Comparison of ENCODE assay signal across 9 cellular contexts in the genomic region with DNA sequence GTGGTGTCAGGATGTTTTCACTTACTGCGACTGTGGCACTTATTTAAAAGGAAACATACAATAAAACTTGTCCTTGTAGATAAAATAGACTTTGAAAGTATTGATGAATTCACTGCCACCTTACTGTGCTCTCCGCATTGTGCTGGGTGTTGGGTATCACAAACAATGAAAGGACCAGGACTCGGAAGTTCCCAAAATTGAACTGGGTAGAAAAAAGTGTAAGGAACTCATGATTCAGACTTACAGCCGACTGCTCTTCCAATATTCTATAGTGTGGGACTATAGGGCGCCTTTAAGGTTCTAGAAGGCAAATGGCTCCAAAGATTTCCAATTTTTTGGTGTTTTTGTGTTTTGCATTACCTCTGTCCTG. TPM values are rescaled to one million over a fixed set of nuclear protein-coding genes. Genes with fewer than 3 reads are reported as not detected.
DNase-seq lines count a peak whose midpoint lies in the region; ATAC-seq and TF ChIP-seq lines count a peak whose summit lies in the region.
"Had no signal": no experiment of that assay in that cellular context is flagged by ENCODE, and none has a peak within 500 bp of the region (broad histone marks: within the 10 kb centered on the region; RNA-seq: fewer than 3 reads in every experiment).

No MANE protein-coding gene starts in this region.

- H3K9ac ChIP-seq in IMR-90 (ENCODE audit: low read depth, low read length), result peak overlapping the region; percentile 59

- H4K20me1 ChIP-seq in IMR-90 (ENCODE audit: insufficient read depth, low read length), result no peaks in the 10 kb centered on the region

- H2AK9ac ChIP-seq in IMR-90 (replicated peaks; ENCODE audit: low read depth, low read length, poor library complexity), result no peak overlapping the region

- peak overlapping the region; percentile 86 for H2AK5ac ChIP-seq in IMR-90 (ENCODE audit: low read depth, low read length)

- H3K4ac ChIP-seq in IMR-90 (ENCODE audit: low read depth, low read length), result peak overlapping the region; percentile 89

- POLR2A ChIA-PET in IMR-90 (lab: Charles Lee; ENCODE audit: unreplicated experiment), result interaction anchor here (0.6 to 0.7 kb wide), 3 partner anchors 13 to 89 kb away, joined by 3 to 7 read pairs (median 6); no protein-coding TSS in a partner anchor
- POLR2A ChIA-PET in naive thymus-derived CD4-positive, alpha-beta T cell (lab: Charles Lee), result no interaction called here

- H3K14ac ChIP-seq in IMR-90 (replicated peaks; ENCODE audit: low read depth, low read length), result peak overlapping the region; percentile 78

- dilution Hi-C loops in IMR-90 (cut with HindIII; ENCODE audit: low sequenced_read_pairs, unreplicated experiment), result no loop called here

- peak overlapping the region; percentile 63 for H3K4me3 ChIP-seq in IMR-90 (ENCODE audit: insufficient read depth, low read depth, low read length)
- no peak overlapping the region for H3K4me3 ChIP-seq in naive thymus-derived CD4-positive, alpha-beta T cell (ENCODE audit: low read length)

- peak overlapping the region; percentile 61 for H3K23ac ChIP-seq in IMR-90 (ENCODE audit: low read depth, low read length)

- no peaks in the 10 kb centered on the region for H3K36me3 ChIP-seq in IMR-90 (ENCODE audit: control insufficient read depth, insufficient read depth, low read length)
- H3K36me3 ChIP-seq in naive thymus-derived CD4-positive, alpha-beta T cell (ENCODE audit: control insufficient read depth in 2 of 3, insufficient read depth in 3 of 3, low read length in 3 of 3), result no peaks in the 10 kb centered on the region

- TF ChIP-seq POLR2A in IMR-90 (IDR thresholded peaks at IDR 0.05; ENCODE audit: low read depth, low read length), result no peak

- TF ChIP-seq CTCF in IMR-90 (conservative IDR thresholded peaks at IDR 0.05; ENCODE audit: low read depth, low read length) (no peak), chondrocyte (IDR thresholded peaks at IDR 0.05) (no peak)

- in situ Hi-C loops in IMR-90 (cut with MboI; ENCODE audit: low sequenced_read_pairs), result no loop called here

- H3K4me1 Mint-ChIP-seq in chondrocyte (ENCODE audit: low read depth), result peaks cover 35% of the 10 kb centered on the region
- peaks cover 4 to 20% (median 17%) of the 10 kb centered on the region in 7 donors for H3K4me1 Mint-ChIP-seq in naive thymus-derived CD4-positive, alpha-beta T cell

- peak overlapping the region; percentile 87 for H3K56ac ChIP-seq in IMR-90 (ENCODE audit: extremely low read depth, insufficient read depth, low read length)

- CTCF ChIA-PET in IMR-90 (lab: Yijun Ruan, JAX), result interaction anchor here (0.5 to 1.0 kb wide), 5 partner anchors 31 to 1497 kb away, joined by 3 to 6 read pairs (median 3); no protein-coding TSS in a partner anchor
- CTCF ChIA-PET in naive thymus-derived CD4-positive, alpha-beta T cell (lab: Charles Lee), result no interaction called here

- no peak for TF ChIP-seq RAD21 in IMR-90 (IDR thresholded peaks at IDR 0.05; ENCODE audit: low read length)

- peak overlapping the region; percentile 74 for H4K5ac ChIP-seq in IMR-90 (ENCODE audit: low read depth, low read length)

- peak; percentile 6 for ATAC-seq in IMR-90 (ENCODE audit: low read depth)
- ATAC-seq in naive thymus-derived CD4-positive, alpha-beta T cell, result no peak
- no peak for ATAC-seq in HG03196 (IDR thresholded peaks at IDR 0.05; ENCODE audit: unreplicated experiment)
- ATAC-seq in HG02973 (IDR thresholded peaks at IDR 0.05; ENCODE audit: unreplicated experiment), result no peak
- no peak for ATAC-seq in GM19463 (IDR thresholded peaks at IDR 0.05; ENCODE audit: unreplicated experiment)

- no peaks in the 10 kb centered on the region for H3K36me3 Mint-ChIP-seq in chondrocyte (ENCODE audit: low read depth)
- no peaks in the 10 kb centered on the region for H3K36me3 Mint-ChIP-seq in naive thymus-derived CD4-positive, alpha-beta T cell

- no peaks in the 10 kb centered on the region for H3K9me1 ChIP-seq in IMR-90 (ENCODE audit: insufficient read depth, low read length)

- peak overlapping the region; percentile 93 for H2BK15ac ChIP-seq in IMR-90 (ENCODE audit: low read depth, low read length)

- no CpG with 5 or more reads among the region's 5 CpGs for WGBS in IMR-90 (ENCODE audit: extremely low coverage in 2 of 2, insufficient read length in 1 of 2), 2 experiments

- H3K27ac ChIP-seq in IMR-90 (ENCODE audit: insufficient read depth, low read length), result peak overlapping the region; percentile 93
- no peak overlapping the region for H3K27ac ChIP-seq in naive thymus-derived CD4-positive, alpha-beta T cell (ENCODE audit: low read depth, low read length)
- H3K27ac ChIP-seq: epithelial cell of prostate had no signal

- H2AFZ ChIP-seq in IMR-90 (replicated peaks; ENCODE audit: low read length, poor library complexity), result peak overlapping the region; percentile 98

- peak overlapping the region; percentile 81 for H2BK5ac ChIP-seq in IMR-90 (ENCODE audit: low read depth, low read length, poor library complexity, severe bottlenecking)

- no peaks in the 10 kb centered on the region for H3K9me3 ChIP-seq in IMR-90 (ENCODE audit: control insufficient read depth, insufficient read depth, low read length)
- no peaks in the 10 kb centered on the region for H3K9me3 ChIP-seq in naive thymus-derived CD4-positive, alpha-beta T cell (ENCODE audit: control insufficient read depth in 2 of 3, low read length in 3 of 3)

- peak overlapping the region; percentile 67 for H3K4me3 Mint-ChIP-seq in chondrocyte (ENCODE audit: unreplicated experiment)
- peak overlapping the region; percentile 22 to 87 (median 62) for H3K4me3 Mint-ChIP-seq in naive thymus-derived CD4-positive, alpha-beta T cell

- H2BK120ac ChIP-seq in IMR-90 (ENCODE audit: low read depth, low read length), result peak overlapping the region; percentile 93

- no peaks in the 10 kb centered on the region for H3K27me3 ChIP-seq in IMR-90 (ENCODE audit: control insufficient read depth, insufficient read depth, low read length)
- no peaks in the 10 kb centered on the region for H3K27me3 ChIP-seq in naive thymus-derived CD4-positive, alpha-beta T cell (ENCODE audit: control insufficient read depth in 2 of 2, insufficient read depth in 2 of 2, low read length in 2 of 2)

- H3K18ac ChIP-seq in IMR-90 (ENCODE audit: low read depth, low read length), result peak overlapping the region; percentile 87

- intact Hi-C loops in IMR-90 (cut with micrococcal nuclease), result no loop called here
- intact Hi-C loops in naive thymus-derived CD4-positive, alpha-beta T cell (cut with micrococcal nuclease), result no loop called here

- peak; percentile 7 for DNase-seq in AG08396 (ENCODE audit: low spot score)
- peak; percentile 14 for DNase-seq in IMR-90
- no peak for DNase-seq in chondrocyte (ENCODE audit: low spot score)
- no peak for DNase-seq in naive thymus-derived CD4-positive, alpha-beta T cell
- no peak for DNase-seq in effector CD8-positive, alpha-beta T cell (lab: John Stamatoyannopoulos, UW)

- peak overlapping the region; percentile 82 for H3K27ac Mint-ChIP-seq in chondrocyte (ENCODE audit: unreplicated experiment)
- H3K27ac Mint-ChIP-seq in naive thymus-derived CD4-positive, alpha-beta T cell, result no peak overlapping the region

- peak overlapping the region; percentile 76 to 91 for H4K8ac ChIP-seq in IMR-90 (ENCODE audit: low read depth in 2 of 2, low read length in 2 of 2)

- H2BK20ac ChIP-seq in IMR-90 (ENCODE audit: low read depth, low read length), result peak overlapping the region; percentile 88

- no peaks in the 10 kb centered on the region for H3K9me3 Mint-ChIP-seq in chondrocyte (ENCODE audit: low read depth)
- H3K9me3 Mint-ChIP-seq in naive thymus-derived CD4-positive, alpha-beta T cell, result peaks cover 0 to 6% (median 0%) of the 10 kb centered on the region in 11 donors

- peak overlapping the region; percentile 97 for H4K91ac ChIP-seq in IMR-90 (ENCODE audit: insufficient read depth, low read depth, low read length)

- no TSS peak for BruUV-seq in IMR-90 (replicated peaks; lab: Mats Ljungman, UMichigan)

- H3K4me1 ChIP-seq in IMR-90 (ENCODE audit: control insufficient read depth, insufficient read depth, low read length), result peaks cover 2% of the 10 kb centered on the region
- H3K4me1 ChIP-seq in naive thymus-derived CD4-positive, alpha-beta T cell (ENCODE audit: control insufficient read depth in 2 of 2, insufficient read depth in 2 of 2, low read length in 2 of 2), result no peaks in the 10 kb centered on the region

- peak overlapping the region; percentile 89 for H3K4me2 ChIP-seq in IMR-90 (ENCODE audit: low read depth, low read length)

- H3K27me3 Mint-ChIP-seq in chondrocyte (ENCODE audit: low read depth), result no peaks in the 10 kb centered on the region
- peaks cover 22 to 45% (median 44%) of the 10 kb centered on the region in 5 donors for H3K27me3 Mint-ChIP-seq in naive thymus-derived CD4-positive, alpha-beta T cell

- H3K79me1 ChIP-seq in IMR-90 (ENCODE audit: low read depth in 1 of 2, low read length in 2 of 2), result peaks cover 2 to 5% of the 10 kb centered on the region in 2 experiments; a peak in 2 of 4 replicates

TF ChIP-seq in IMR-90, 13 proteins besides CTCF, POLR2A, EP300 and RAD21 (continues in another document):
- TF ChIP-seq SMC3 (IDR thresholded peaks at IDR 0.05; ENCODE audit: low read depth, low read length) (no peak), FOS (IDR thresholded peaks at IDR 0.05; ENCODE audit: low read depth, low read length) (no peak), BHLHE40 (IDR thresholded peaks at IDR 0.05; ENCODE audit: low read depth, low read length) (no peak), MAZ (IDR thresholded peaks at IDR 0.05; ENCODE audit: borderline replicate concordance, low read depth, low read length) (no peak), CEBPB (IDR thresholded peaks at IDR 0.05; ENCODE audit: low read depth, low read length) (no peak)
- TF ChIP-seq, protein P1, sequence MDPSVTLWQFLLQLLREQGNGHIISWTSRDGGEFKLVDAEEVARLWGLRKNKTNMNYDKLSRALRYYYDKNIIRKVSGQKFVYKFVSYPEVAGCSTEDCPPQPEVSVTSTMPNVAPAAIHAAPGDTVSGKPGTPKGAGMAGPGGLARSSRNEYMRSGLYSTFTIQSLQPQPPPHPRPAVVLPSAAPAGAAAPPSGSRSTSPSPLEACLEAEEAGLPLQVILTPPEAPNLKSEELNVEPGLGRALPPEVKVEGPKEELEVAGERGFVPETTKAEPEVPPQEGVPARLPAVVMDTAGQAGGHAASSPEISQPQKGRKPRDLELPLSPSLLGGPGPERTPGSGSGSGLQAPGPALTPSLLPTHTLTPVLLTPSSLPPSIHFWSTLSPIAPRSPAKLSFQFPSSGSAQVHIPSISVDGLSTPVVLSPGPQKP (IDR thresholded peaks at IDR 0.05; ENCODE audit: borderline replicate concordance, low read depth, low read length), result no peak

RNA-seq across cellular contexts. Expression of gene ID4, which starts 32.0 kb away (rescaled TPM):
- total RNA-seq in IMR-90 (2012; rRNA removed), result 3.0 and 11.1 TPM in 2 replicates
- 3.6 and 7.3 TPM in 2 replicates for polyA plus RNA-seq in IMR-90 (2012; rRNA removed)
- 4.3 and 6.7 TPM in 2 replicates for polyA plus RNA-seq in IMR-90 (2012; cell fraction: cytosol; rRNA removed)
- polyA plus RNA-seq in IMR-90 (2012; cell fraction: nucleus; rRNA removed; ENCODE audit: low replicate concordance), result 32.9 and 35.8 TPM in 2 replicates
- total RNA-seq in chondrocyte, result 79.9 to 139 TPM (median 136 TPM) in 3 replicates
- not detected for total RNA-seq in naive thymus-derived CD4-positive, alpha-beta T cell
- not detected for polyA plus RNA-seq in naive thymus-derived CD4-positive, alpha-beta T cell

Comparison
In these comparisons a context has a peak if more than half of its experiments do, and no peak if none do; other contexts are left out.
1. DNase-seq: peak in AG08396 (single experiment) and IMR-90 (single experiment); none in chondrocyte (single experiment), naive thymus-derived CD4-positive, alpha-beta T cell (0 of 9) and effector CD8-positive, alpha-beta T cell (single experiment).